8 cellular contexts compared by ENCODE assay signal in genomic region chr3:172142074-172143059, GRCh38.
DNase-seq lines count a peak whose midpoint lies in the region; ATAC-seq lines count a peak whose summit lies in the region.

No MANE protein-coding gene starts in this region.

- H2BK12ac ChIP-seq in trophoblast cell (ENCODE audit: low read length) = peak overlapping the region; percentile 46

- H4K91ac ChIP-seq in trophoblast cell (ENCODE audit: low read depth, low read length) = peak overlapping the region; percentile 63

- WGBS in trophoblast cell (ENCODE audit: extremely low coverage, insufficient coverage, insufficient read length) = no CpG with 5 or more reads among the region's 9 CpGs

- no peak overlapping the region for H3K4me3 Mint-ChIP-seq in dendritic cell treated with granulocyte-macrophage colony-stimulating factor and Interleukin-4, amounts not matched to agents 40 ng/mL and 50 ng/mL, for 4 days

- peaks cover 82% of the 10 kb centered on the region for H3K4me1 Mint-ChIP-seq in dendritic cell treated with granulocyte-macrophage colony-stimulating factor and Interleukin-4, amounts not matched to agents 40 ng/mL and 50 ng/mL, for 4 days (ENCODE audit: low read depth)

- peaks cover 6% of the 10 kb centered on the region for H3K79me2 ChIP-seq in trophoblast cell (ENCODE audit: control insufficient read depth, insufficient read depth, low read length, poor library complexity)

- H3K14ac ChIP-seq in trophoblast cell (ENCODE audit: low read length) = peak overlapping the region; percentile 4

- no peak overlapping the region for H3K23ac ChIP-seq in trophoblast cell (ENCODE audit: low read length)

- no peak overlapping the region for H2BK120ac ChIP-seq in trophoblast cell (ENCODE audit: insufficient read depth, low read length, poor library complexity)

- H3K4me1 ChIP-seq in trophoblast cell (ENCODE audit: control insufficient read depth in 1 of 2, insufficient read depth in 2 of 2, low read length in 2 of 2) = peaks cover 6 to 23% of the 10 kb centered on the region in 2 experiments

- H3K18ac ChIP-seq in trophoblast cell (ENCODE audit: low read length) = peak overlapping the region; percentile 11

- H4K8ac ChIP-seq in trophoblast cell (ENCODE audit: low read depth, low read length) = peak overlapping the region; percentile 2

- no peak overlapping the region for H3K4me2 ChIP-seq in trophoblast cell (ENCODE audit: low read length)

- H3K79me1 ChIP-seq in trophoblast cell (ENCODE audit: low read length) = peaks cover 4% of the 10 kb centered on the region

- no peaks in the 10 kb centered on the region for H3K27me3 Mint-ChIP-seq in dendritic cell treated with granulocyte-macrophage colony-stimulating factor and Interleukin-4, amounts not matched to agents 40 ng/mL and 50 ng/mL, for 4 days

- H3K36me3 Mint-ChIP-seq in dendritic cell treated with granulocyte-macrophage colony-stimulating factor and Interleukin-4, amounts not matched to agents 40 ng/mL and 50 ng/mL, for 4 days (ENCODE audit: low read depth) = peaks cover 6% of the 10 kb centered on the region

- H3K36me3 ChIP-seq in trophoblast cell (ENCODE audit: control insufficient read depth in 1 of 2, insufficient read depth in 2 of 2, low read length in 2 of 2) = peaks cover 0 to 4% of the 10 kb centered on the region in 2 experiments

- no peak overlapping the region for H3K4me3 ChIP-seq in trophoblast cell (ENCODE audit: low read depth, low read length)

- peak overlapping the region; percentile 85 for H3K27ac ChIP-seq in trophoblast cell (ENCODE audit: low read depth, low read length)

- no peak overlapping the region for H2AFZ ChIP-seq in trophoblast cell (ENCODE audit: insufficient read depth, low read length, poor library complexity)

- peak; percentile 79 for ATAC-seq in GM21526 (IDR thresholded peaks at IDR 0.05; ENCODE audit: low FRiP score, unreplicated experiment)
- peak; percentile 47 for ATAC-seq in HG03575 (IDR thresholded peaks at IDR 0.05; ENCODE audit: extremely low read depth, insufficient number of reproducible peaks, low FRiP score, unreplicated experiment)

- no peak overlapping the region for H3K9ac ChIP-seq in trophoblast cell (ENCODE audit: low read length)

- no peaks in the 10 kb centered on the region for H3K27me3 ChIP-seq in trophoblast cell (ENCODE audit: insufficient read depth, low read length)

- intact Hi-C loops in dendritic cell treated with granulocyte-macrophage colony-stimulating factor and Interleukin-4, amounts not matched to agents 40 ng/mL and 50 ng/mL, for 4 days (cut with micrococcal nuclease) = no loop called here

- no peak overlapping the region for H4K12ac ChIP-seq in trophoblast cell (ENCODE audit: low read depth, low read length)

- no peaks in the 10 kb centered on the region for H3K9me3 Mint-ChIP-seq in dendritic cell treated with granulocyte-macrophage colony-stimulating factor and Interleukin-4, amounts not matched to agents 40 ng/mL and 50 ng/mL, for 4 days

- peak overlapping the region; percentile 64 for H3K4ac ChIP-seq in trophoblast cell (ENCODE audit: low read depth, low read length)

- H3K27ac Mint-ChIP-seq in dendritic cell treated with granulocyte-macrophage colony-stimulating factor and Interleukin-4, amounts not matched to agents 40 ng/mL and 50 ng/mL, for 4 days = peak overlapping the region; percentile 67

- H3K9me3 ChIP-seq in trophoblast cell (ENCODE audit: insufficient read depth, low read depth, low read length) = no peaks in the 10 kb centered on the region

- peak; percentile 92 for DNase-seq in ELR (ENCODE audit: low read depth)
- DNase-seq in trophoblast cell = peak; percentile 71 to 95
- DNase-seq in GM19240 (ENCODE audit: insufficient read length, low spot score) = no peak
- no peak for DNase-seq in amygdala (lab: John Stamatoyannopoulos, UW)
- DNase-seq in NCI-H524 treated with DMSO at 0.1 percent for 48 hours (lab: John Stamatoyannopoulos, UW) = no peak

- H2BK5ac ChIP-seq in trophoblast cell (ENCODE audit: low read depth, low read length, poor library complexity) = peak overlapping the region; percentile 80

- no peak overlapping the region for H2AK5ac ChIP-seq in trophoblast cell (ENCODE audit: low read length)

Comparison
In these comparisons a context has a peak if more than half of its experiments do, and no peak if none do; other contexts are left out.
1. DNase-seq: peak in ELR (single experiment) and trophoblast cell (2 of 2); none in GM19240 (single experiment), amygdala (0 of 56) and NCI-H524 treated with DMSO at 0.1 percent for 48 hours (single experiment).